In the genomic region with DNA sequence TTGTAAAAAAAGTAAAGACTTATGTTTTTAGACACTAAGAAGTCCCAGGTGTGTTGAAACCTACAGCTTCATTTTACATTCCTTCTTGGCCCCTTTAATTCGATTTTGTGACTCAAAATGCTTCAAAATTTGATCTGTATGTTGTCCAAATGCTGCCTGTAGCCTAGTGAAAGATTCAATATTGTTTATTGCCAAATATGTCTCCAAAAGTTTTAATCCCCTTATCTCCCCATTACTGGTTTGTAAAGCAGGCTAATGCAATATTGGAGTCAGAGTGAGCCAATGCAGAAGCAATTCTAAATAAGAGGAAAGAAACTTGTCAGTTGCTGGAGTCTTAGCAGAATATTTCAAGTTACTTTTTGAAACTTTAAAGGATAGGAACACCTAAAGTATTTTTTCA, we compare ENCODE assay signal across 8 cellular contexts.
"Had no signal": no experiment of that assay in that cellular context is flagged by ENCODE, and none has a peak within 500 bp of the region (broad histone marks: within the 10 kb centered on the region; RNA-seq: fewer than 3 reads in every experiment).

No MANE protein-coding gene starts in this region.

- H3K9me3 Mint-ChIP-seq: HFFc6, IgD-negative memory B cell had no signal

- H2AFZ ChIP-seq: GM23248 had no signal

- DNase-seq: GM23248, GOT3, H7, HFFc6 had no signal

- H3K27me3 Mint-ChIP-seq: IgD-negative memory B cell had no signal

- H3K4me1 ChIP-seq: HAP-1 had no signal

- H3K36me3 ChIP-seq: HAP-1 had no signal

- H3K27ac Mint-ChIP-seq: HFFc6, IgD-negative memory B cell had no signal

- H3K9ac ChIP-seq: GM23248 had no signal

- H3K4me3 ChIP-seq: GM23248, HAP-1 had no signal

- H3K4me3 Mint-ChIP-seq: HFFc6, IgD-negative memory B cell had no signal

- FAIRE-seq: HepG2 had no signal

- H3K9me3 ChIP-seq: HAP-1 had no signal

- H3K27ac ChIP-seq: GM23248, HL-60 had no signal
